ENCODE assay signal across 35 cellular contexts in the genomic region with DNA sequence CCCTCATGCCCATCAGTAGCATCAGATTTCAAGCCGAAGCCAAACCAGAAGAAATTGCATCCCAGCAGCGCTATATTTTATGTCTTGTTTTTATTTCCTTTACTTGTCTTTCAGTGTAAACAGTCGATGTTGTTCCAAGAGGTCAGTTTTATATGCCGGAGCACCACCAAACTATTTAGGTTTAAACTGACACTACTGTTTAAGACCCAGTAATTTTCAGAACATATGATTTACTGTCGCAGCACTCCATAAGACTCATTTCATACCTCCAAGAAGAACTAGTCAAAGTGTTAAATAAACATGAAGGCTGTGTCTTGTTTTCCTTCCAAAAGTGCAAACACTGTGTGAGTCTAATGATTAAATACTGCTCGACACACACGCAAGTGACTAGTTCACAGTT.
"Had no signal": no experiment of that assay in that cellular context is flagged by ENCODE, and none has a peak within 500 bp of the region (broad histone marks: within the 10 kb centered on the region; RNA-seq: fewer than 3 reads in every experiment).

No MANE protein-coding gene starts in this region.

- H3K4me1 ChIP-seq: adrenal gland, body of pancreas, breast epithelium had no signal

- H3K36me3 ChIP-seq: adrenal gland, brain microvascular endothelial cell, breast epithelium, WERI-Rb-1 had no signal

- H3K36me3 Mint-ChIP-seq: activated CD4-positive, alpha-beta memory T cell treated with anti-CD3 and anti-CD28 coated beads for 36 hours; activated naive CD4-positive, alpha-beta T cell treated with anti-CD3 and anti-CD28 coated beads, Interleukin-2, amount 50 U/mL, for 72 hours; activated naive CD8-positive, alpha-beta T cell treated with anti-CD3 and anti-CD28 coated beads for 36 hours; T-cell; WTC11 had no signal

- H3K9me3 Mint-ChIP-seq: activated CD4-positive, alpha-beta memory T cell treated with anti-CD3 and anti-CD28 coated beads for 36 hours; activated CD4-positive, alpha-beta T cell treated with anti-CD3 and anti-CD28 coated beads, Interleukin-2, amount 10 ng/mL, durations not matched to agents 24 days and 14 days; activated CD8-positive, alpha-beta T cell treated with anti-CD3 and anti-CD28 coated beads for 36 hours; activated naive CD4-positive, alpha-beta T cell treated with anti-CD3 and anti-CD28 coated beads for 36 hours; activated naive CD4-positive, alpha-beta T cell treated with anti-CD3 and anti-CD28 coated beads, Interleukin-2, amount 50 U/mL, for 72 hours; activated naive CD8-positive, alpha-beta T cell treated with anti-CD3 and anti-CD28 coated beads for 36 hours; activated T-cell treated with anti-CD3 and anti-CD28 coated beads, Interleukin-2, amount 50 U/mL, for 4 hours; activated T-cell treated with anti-CD3 and anti-CD28 coated beads, Interleukin-2, amount 50 U/mL, for 72 hours; activated T-helper 1 cell treated with anti-CD3 and anti-CD28 coated beads, Interleukin-12 subunit alpha, Interleukin-12 subunit beta, Interleukin-2, Interleukin-4 antibody, amounts not matched to agents 30 ng/mL and 10 ng/mL and 1 ng/mL, durations not matched to agents 14 hours and 24 hours and 36 hours; activated T-helper 17 cell treated with anti-CD3 and anti-CD28 coated beads, Interleukin-2, amount 50 U/mL, for 72 hours; T-cell; T-helper 2 cell treated with Interferon-gamma antibody and Interleukin-4, amounts not matched to agents 5 μg/mL and 100 μg/mL, for 36 hours; WTC11 had no signal

- H3K9me3 ChIP-seq: adrenal gland, body of pancreas, breast epithelium had no signal

- H3K4me1 Mint-ChIP-seq: activated CD4-positive, alpha-beta T cell treated with anti-CD3 and anti-CD28 coated beads for 36 hours; activated CD4-positive, alpha-beta T cell treated with anti-CD3 and anti-CD28 coated beads, Interleukin-2, amount 10 ng/mL, durations not matched to agents 24 days and 14 days; activated naive CD8-positive, alpha-beta T cell treated with anti-CD3 and anti-CD28 coated beads for 36 hours; activated T-helper 17 cell treated with anti-CD3 and anti-CD28 coated beads, Interleukin-2, amount 50 U/mL, for 72 hours; T-cell had no signal

- DNase-seq: activated CD4-positive, alpha-beta memory T cell treated with anti-CD3 and anti-CD28 coated beads for 36 hours; activated CD4-positive, alpha-beta T cell treated with anti-CD3 and anti-CD28 coated beads for 1 hour; activated CD4-positive, alpha-beta T cell treated with anti-CD3 and anti-CD28 coated beads for 36 hours; activated CD4-positive, alpha-beta T cell treated with anti-CD3 and anti-CD28 coated beads, Interleukin-2, amount 10 ng/mL, durations not matched to agents 24 days and 14 days; activated CD4-positive, alpha-beta T cell treated with anti-CD3 and anti-CD28 coated beads, Interleukin-2, amount 50 U/mL, for 1 hour; activated CD4-positive, alpha-beta T cell treated with anti-CD3 and anti-CD28 coated beads, Interleukin-2, amount 50 U/mL, for 4 hours; activated CD4-positive, CD25-positive, alpha-beta regulatory T cell; activated CD8-positive, alpha-beta memory T cell treated with anti-CD3 and anti-CD28 coated beads, Interleukin-2, amount 50 U/mL, for 4 hours; activated CD8-positive, alpha-beta T cell treated with anti-CD3 and anti-CD28 coated beads for 36 hours; activated effector memory CD4-positive, alpha-beta T cell treated with anti-CD3 and anti-CD28 coated beads, Interleukin-2, amount 50 U/mL, for 16 hours; activated gamma-delta T cell treated with Interleukin-2 at 50 U/mL for 16 hours; activated naive CD4-positive, alpha-beta T cell; activated naive CD4-positive, alpha-beta T cell treated with anti-CD3 and anti-CD28 coated beads for 36 hours; activated naive CD4-positive, alpha-beta T cell treated with anti-CD3 and anti-CD28 coated beads, Interleukin-2, amount 50 U/mL, for 16 hours; activated naive CD8-positive, alpha-beta T cell treated with anti-CD3 and anti-CD28 coated beads for 36 hours; activated T-cell treated with anti-CD3 and anti-CD28 coated beads for 4 hours; activated T-cell treated with anti-CD3 and anti-CD28 coated beads, Interleukin-2, amount 50 U/mL, for 1 hour; activated T-cell treated with anti-CD3 and anti-CD28 coated beads, Interleukin-2, amount 50 U/mL, for 4 hours; activated T-cell treated with anti-CD3 and anti-CD28 coated beads, Interleukin-2, amount 50 U/mL, for 72 hours; adrenal gland; amniotic stem cell; aorta; body of pancreas; brain microvascular endothelial cell; central memory CD4-positive, alpha-beta T cell; T-cell; T-helper 2 cell; T-helper 9 cell; WERI-Rb-1 had no signal

- H3K27ac Mint-ChIP-seq: activated CD4-positive, alpha-beta memory T cell treated with anti-CD3 and anti-CD28 coated beads for 36 hours; activated CD4-positive, alpha-beta T cell treated with anti-CD3 and anti-CD28 coated beads for 36 hours; activated CD4-positive, alpha-beta T cell treated with anti-CD3 and anti-CD28 coated beads, Interleukin-2, amount 10 ng/mL, durations not matched to agents 24 days and 14 days; activated CD8-positive, alpha-beta T cell treated with anti-CD3 and anti-CD28 coated beads for 36 hours; activated naive CD4-positive, alpha-beta T cell treated with anti-CD3 and anti-CD28 coated beads for 36 hours; activated naive CD4-positive, alpha-beta T cell treated with anti-CD3 and anti-CD28 coated beads, Interleukin-2, amount 50 U/mL, for 72 hours; activated naive CD8-positive, alpha-beta T cell treated with anti-CD3 and anti-CD28 coated beads for 36 hours; activated T-cell treated with anti-CD3 and anti-CD28 coated beads, Interleukin-2, amount 50 U/mL, for 72 hours; activated T-helper 1 cell treated with anti-CD3 and anti-CD28 coated beads, Interleukin-12 subunit alpha, Interleukin-12 subunit beta, Interleukin-2, Interleukin-4 antibody, amounts not matched to agents 30 ng/mL and 10 ng/mL and 1 ng/mL, durations not matched to agents 14 hours and 24 hours and 36 hours; activated T-helper 17 cell treated with anti-CD3 and anti-CD28 coated beads, Interleukin-2, amount 50 U/mL, for 72 hours; T-cell; T-helper 2 cell treated with Interferon-gamma antibody and Interleukin-4, amounts not matched to agents 5 μg/mL and 100 μg/mL, for 36 hours; WTC11 had no signal

- H3K27me3 Mint-ChIP-seq: activated CD4-positive, alpha-beta T cell treated with anti-CD3 and anti-CD28 coated beads for 36 hours; activated CD4-positive, alpha-beta T cell treated with anti-CD3 and anti-CD28 coated beads, Interleukin-2, amount 10 ng/mL, durations not matched to agents 24 days and 14 days; activated CD8-positive, alpha-beta T cell treated with anti-CD3 and anti-CD28 coated beads for 36 hours; activated naive CD8-positive, alpha-beta T cell treated with anti-CD3 and anti-CD28 coated beads for 36 hours had no signal

- H3K4me3 ChIP-seq: adrenal gland, body of pancreas, breast epithelium had no signal

- H3K4me3 Mint-ChIP-seq: activated CD4-positive, alpha-beta memory T cell treated with anti-CD3 and anti-CD28 coated beads for 36 hours; activated CD4-positive, alpha-beta T cell treated with anti-CD3 and anti-CD28 coated beads for 36 hours; activated CD4-positive, alpha-beta T cell treated with anti-CD3 and anti-CD28 coated beads, Interleukin-2, amount 10 ng/mL, durations not matched to agents 24 days and 14 days; activated CD8-positive, alpha-beta T cell treated with anti-CD3 and anti-CD28 coated beads for 36 hours; activated naive CD4-positive, alpha-beta T cell treated with anti-CD3 and anti-CD28 coated beads for 36 hours; activated naive CD8-positive, alpha-beta T cell treated with anti-CD3 and anti-CD28 coated beads for 36 hours; activated T-cell treated with anti-CD3 and anti-CD28 coated beads, Interleukin-2, amount 50 U/mL, for 4 hours; activated T-cell treated with anti-CD3 and anti-CD28 coated beads, Interleukin-2, amount 50 U/mL, for 72 hours; activated T-helper 1 cell treated with anti-CD3 and anti-CD28 coated beads, Interleukin-12 subunit alpha, Interleukin-12 subunit beta, Interleukin-2, Interleukin-4 antibody, amounts not matched to agents 30 ng/mL and 10 ng/mL and 1 ng/mL, durations not matched to agents 14 hours and 24 hours and 36 hours; activated T-helper 17 cell treated with anti-CD3 and anti-CD28 coated beads, Interleukin-2, amount 50 U/mL, for 72 hours; T-cell; T-helper 2 cell treated with Interferon-gamma antibody and Interleukin-4, amounts not matched to agents 5 μg/mL and 100 μg/mL, for 36 hours; WTC11 had no signal

- H3K27ac ChIP-seq: adrenal gland, body of pancreas, brain microvascular endothelial cell, breast epithelium, WERI-Rb-1 had no signal
